Comparison of ENCODE assay signal across 24 cellular contexts in the genomic region with DNA sequence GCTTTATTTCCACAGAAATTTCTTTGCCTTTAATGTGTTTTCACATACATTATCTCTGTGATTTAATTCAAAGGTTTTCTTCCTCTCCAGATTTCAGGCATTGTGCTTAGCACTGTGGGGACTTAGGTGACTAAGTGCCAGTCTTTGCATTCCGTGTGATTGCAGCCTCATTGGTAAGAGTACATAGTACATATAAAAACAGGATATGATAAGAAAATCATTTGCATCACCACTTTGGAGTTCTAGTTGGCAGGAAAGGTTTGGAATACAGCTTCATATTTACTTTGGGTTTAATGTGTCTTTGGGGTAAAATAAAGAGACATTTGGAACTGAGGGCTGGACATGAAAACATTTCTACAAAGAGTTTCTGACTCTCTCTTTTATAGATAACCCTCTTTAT. TPM values are rescaled to one million over a fixed set of nuclear protein-coding genes. Genes with fewer than 3 reads are reported as not detected.
DNase-seq lines count a peak whose midpoint lies in the region; ATAC-seq and TF ChIP-seq lines count a peak whose summit lies in the region.
"Had no signal": no experiment of that assay in that cellular context is flagged by ENCODE, and none has a peak within 500 bp of the region (broad histone marks: within the 10 kb centered on the region; RNA-seq: fewer than 3 reads in every experiment).

No MANE protein-coding gene starts in this region.

- no peaks in the 10 kb centered on the region for H3K36me3 ChIP-seq in MG63
- H3K36me3 ChIP-seq: left ventricle myocardium inferior, vagina had no signal

- ATAC-seq in left colon, result peak; percentile 71
- ATAC-seq in left cardiac atrium, result no peak
- ATAC-seq: K562; natural killer cell; stimulated activated naive B cell treated with anti-CD40 and anti-IgM and Interleukin-4, amounts not matched to agents 10 μg/mL and 1 μg/mL and 100 μg/mL, for 72 hours had no signal

- H3K27me3 ChIP-seq in MG63, result no peaks in the 10 kb centered on the region
- H3K27me3 ChIP-seq: testis, vagina had no signal

- DNase-seq in EH (ENCODE audit: low read depth) (peak; percentile 66), MG63 (peak; percentile 40), choroid plexus epithelial cell (ENCODE audit: low read depth) (peak; percentile 13), left colon (no peak), GDM1 (lab: John Stamatoyannopoulos, UW) (no peak), DMS53 (lab: John Stamatoyannopoulos, UW) (no peak), left cardiac atrium (no peak)
- DNase-seq in activated T-cell treated with anti-CD3 and anti-CD28 coated beads, Interleukin-2, amount 50 U/mL, for 48 hours, result no peak
- DNase-seq: activated CD4-positive, alpha-beta T cell treated with anti-CD3 and anti-CD28 coated beads for 48 hours; activated naive CD4-positive, alpha-beta T cell treated with anti-CD3 and anti-CD28 coated beads, Interleukin-2, amount 50 U/mL, for 16 hours; Calu3; foreskin melanocyte; left ventricle myocardium inferior; midbrain; MM.1S; natural killer cell; NCI-H1436; NCI-H524 treated with DMSO at 0.1 percent for 48 hours; stimulated activated CD4-positive, alpha-beta T cell treated with anti-CD3 and anti-CD28 coated beads, Interleukin-4, amount 100 ng/mL, for 1 hour; stimulated activated naive B cell treated with anti-CD40 and anti-IgM and Interleukin-4, amounts not matched to agents 10 μg/mL and 1 μg/mL and 100 μg/mL, for 72 hours; T-helper 2 cell; testis had no signal

- peaks cover 4% of the 10 kb centered on the region; the same call in 1 of the 2 replicates for H3K9me3 ChIP-seq in MG63
- H3K9me3 ChIP-seq: left ventricle myocardium inferior, testis, vagina had no signal

- no peak for TF ChIP-seq CTCF in choroid plexus epithelial cell (conservative IDR thresholded peaks at IDR 0.05; ENCODE audit: low read depth, low read length)

- intact Hi-C loops in left colon (cut with DNase I, micrococcal nuclease) (no loop called here), left cardiac atrium (cut with DNase I) (no loop called here)

- H3K4me3 ChIP-seq in MG63 (no peak overlapping the region), choroid plexus epithelial cell (ENCODE audit: low read depth, low read length) (no peak overlapping the region)
- H3K4me3 ChIP-seq: K562, left ventricle myocardium inferior, testis, vagina had no signal

RNA-seq across cellular contexts. Expression of a gene that starts 37.8 kb away (rescaled TPM):
- total RNA-seq in MG63 (2014; rRNA removed; shearing (Covaris generic); ENCODE audit: low replicate concordance), result 189 and 250 TPM in 2 replicates
- total RNA-seq in left colon (100 to 1,000 TPM; 115 to 119 TPM), left cardiac atrium (1 to 10 TPM; 2.8 to 4.8 TPM)

RNA-seq across cellular contexts. Expression of a gene that starts 56.7 kb away (rescaled TPM):
- 20.4 and 30.1 TPM in 2 replicates for total RNA-seq in MG63 (2014; rRNA removed; shearing (Covaris generic); ENCODE audit: low replicate concordance)
- total RNA-seq in left colon (100 to 1,000 TPM; 136 to 179 TPM), left cardiac atrium (10 to 100 TPM; 18.2 to 19.2 TPM)

Comparison
In these comparisons a context has a peak if more than half of its experiments do, and no peak if none do; other contexts are left out.
1. DNase-seq: peak in EH (single experiment), MG63 (single experiment) and choroid plexus epithelial cell (single experiment); none in left colon (0 of 2), GDM1 (single experiment), DMS53 (single experiment), left cardiac atrium (single experiment) and activated T-cell treated with anti-CD3 and anti-CD28 coated beads, Interleukin-2, amount 50 U/mL, for 48 hours (0 of 2).
2. RNA of a gene that starts 37.8 kb away (total RNA-seq): 189 to 250 TPM in MG63 and 115 to 119 TPM in left colon; 2.8 to 4.8 TPM in left cardiac atrium; every median in the first group is over 10 times any median in the second.